Comparison of ENCODE assay signal across 22 cellular contexts in the genomic region with DNA sequence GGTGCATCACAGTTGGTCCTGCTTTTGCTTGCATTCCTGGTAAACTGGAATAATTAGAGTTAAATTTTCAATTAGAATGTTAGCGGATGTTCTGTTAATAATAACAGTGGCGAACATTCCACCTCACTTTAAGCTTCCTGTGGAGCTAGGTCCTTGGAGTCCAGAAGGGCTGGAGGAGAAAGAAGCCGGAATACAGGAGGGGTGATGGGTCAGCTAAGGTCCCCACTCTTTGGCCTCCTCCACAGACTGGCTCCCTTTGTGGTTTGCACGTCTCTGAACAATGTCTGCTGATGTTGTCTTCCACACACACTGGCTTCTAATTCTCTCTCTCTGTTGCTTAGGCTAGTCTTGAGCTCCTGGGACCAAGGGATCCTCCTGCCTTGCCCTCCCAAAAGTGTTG.
"Had no signal": no experiment of that assay in that cellular context is flagged by ENCODE, and none has a peak within 500 bp of the region (broad histone marks: within the 10 kb centered on the region; RNA-seq: fewer than 3 reads in every experiment).

No MANE protein-coding gene starts in this region.

- DNase-seq: activated CD4-positive, alpha-beta T cell treated with anti-CD3 and anti-CD28 coated beads, Interleukin-2, amount 10 ng/mL, durations not matched to agents 7 days and 5 days; activated CD4-positive, CD25-positive, alpha-beta regulatory T cell treated with anti-CD3 and anti-CD28 coated beads, Interleukin-2, amount 50 U/mL, for 72 hours; activated CD8-positive, alpha-beta memory T cell treated with anti-CD3 and anti-CD28 coated beads, Interleukin-2, amount 10 ng/mL, durations not matched to agents 7 days and 5 days; activated CD8-positive, alpha-beta T cell treated with anti-CD3 and anti-CD28 coated beads for 36 hours; activated gamma-delta T cell treated with Interleukin-2 at 50 U/mL for 16 hours; activated T-cell treated with anti-CD3 and anti-CD28 coated beads for 4 hours; aorta; effector memory CD4-positive, alpha-beta T cell; lower lobe of right lung; naive thymus-derived CD4-positive, alpha-beta T cell; stimulated activated CD4-positive, alpha-beta T cell treated with anti-CD3 and anti-CD28 coated beads, Interleukin-1b, Interleukin-23, amount 100 ng/mL, for 48 hours; stimulated activated naive CD8-positive, alpha-beta T cell treated with anti-CD3 and anti-CD28 coated beads, Interleukin-15, amount 100 ng/mL, for 72 hours; WERI-Rb-1 had no signal

- H3K36me3 Mint-ChIP-seq: activated CD8-positive, alpha-beta memory T cell treated with anti-CD3 and anti-CD28 coated beads, Interleukin-2, amount 10 ng/mL, durations not matched to agents 7 days and 5 days; activated naive CD4-positive, alpha-beta T cell treated with anti-CD3 and anti-CD28 coated beads, Interleukin-2, amount 50 U/mL, for 72 hours; stimulated activated effector memory CD8-positive, alpha-beta T cell treated with anti-CD3 and anti-CD28 coated beads, Interleukin-12 subunit alpha, Interleukin-12 subunit beta, amount 100 ng/mL, for 72 hours had no signal

- H3K27ac Mint-ChIP-seq: activated CD4-positive, alpha-beta T cell treated with anti-CD3 and anti-CD28 coated beads, Interleukin-2, amount 10 ng/mL, durations not matched to agents 7 days and 5 days; activated CD8-positive, alpha-beta memory T cell treated with anti-CD3 and anti-CD28 coated beads, Interleukin-2, amount 10 ng/mL, durations not matched to agents 7 days and 5 days; activated CD8-positive, alpha-beta T cell treated with anti-CD3 and anti-CD28 coated beads for 36 hours; activated naive CD4-positive, alpha-beta T cell treated with anti-CD3 and anti-CD28 coated beads, Interleukin-2, amount 50 U/mL, for 72 hours; activated T-helper 1 cell treated with anti-CD3 and anti-CD28 coated beads, Interleukin-12 subunit alpha, Interleukin-12 subunit beta, Interleukin-2, Interleukin-4 antibody, amounts not matched to agents 30 ng/mL and 10 ng/mL and 1 ng/mL, durations not matched to agents 14 hours and 24 hours and 36 hours; stimulated activated effector memory CD8-positive, alpha-beta T cell treated with anti-CD3 and anti-CD28 coated beads, Interleukin-12 subunit alpha, Interleukin-12 subunit beta, amount 100 ng/mL, for 72 hours; T-helper 2 cell treated with Interferon-gamma antibody and Interleukin-4, amounts not matched to agents 5 μg/mL and 100 μg/mL, for 36 hours had no signal

- ATAC-seq: activated CD8-positive, alpha-beta memory T cell treated with anti-CD3 and anti-CD28 coated beads, Interleukin-2, amount 10 ng/mL, durations not matched to agents 7 days and 5 days; activated CD8-positive, alpha-beta T cell treated with anti-CD3 and anti-CD28 coated beads for 36 hours; activated naive CD4-positive, alpha-beta T cell treated with anti-CD3 and anti-CD28 coated beads, Interleukin-2, amount 50 U/mL, for 72 hours; lower lobe of right lung; naive thymus-derived CD4-positive, alpha-beta T cell; stimulated activated effector memory CD8-positive, alpha-beta T cell treated with anti-CD3 and anti-CD28 coated beads, Interleukin-12 subunit alpha, Interleukin-12 subunit beta, amount 100 ng/mL, for 72 hours; stimulated activated naive CD8-positive, alpha-beta T cell treated with anti-CD3 and anti-CD28 coated beads, Interleukin-15, amount 100 ng/mL, for 72 hours had no signal

- H3K9me3 Mint-ChIP-seq: activated CD4-positive, alpha-beta T cell treated with anti-CD3 and anti-CD28 coated beads, Interleukin-2, amount 10 ng/mL, durations not matched to agents 7 days and 5 days; activated CD8-positive, alpha-beta T cell treated with anti-CD3 and anti-CD28 coated beads for 36 hours; activated naive CD4-positive, alpha-beta T cell treated with anti-CD3 and anti-CD28 coated beads, Interleukin-2, amount 50 U/mL, for 72 hours; activated T-helper 1 cell treated with anti-CD3 and anti-CD28 coated beads, Interleukin-12 subunit alpha, Interleukin-12 subunit beta, Interleukin-2, Interleukin-4 antibody, amounts not matched to agents 30 ng/mL and 10 ng/mL and 1 ng/mL, durations not matched to agents 14 hours and 24 hours and 36 hours; central memory CD8-positive, alpha-beta T cell; naive thymus-derived CD4-positive, alpha-beta T cell; stimulated activated effector memory CD8-positive, alpha-beta T cell treated with anti-CD3 and anti-CD28 coated beads, Interleukin-12 subunit alpha, Interleukin-12 subunit beta, amount 100 ng/mL, for 72 hours; stimulated activated naive CD8-positive, alpha-beta T cell treated with anti-CD3 and anti-CD28 coated beads, Interleukin-15, amount 100 ng/mL, for 72 hours; T-helper 2 cell treated with Interferon-gamma antibody and Interleukin-4, amounts not matched to agents 5 μg/mL and 100 μg/mL, for 36 hours had no signal

- H3K4me3 Mint-ChIP-seq: activated CD4-positive, alpha-beta T cell treated with anti-CD3 and anti-CD28 coated beads, Interleukin-2, amount 10 ng/mL, durations not matched to agents 7 days and 5 days; activated CD8-positive, alpha-beta memory T cell treated with anti-CD3 and anti-CD28 coated beads, Interleukin-2, amount 10 ng/mL, durations not matched to agents 7 days and 5 days; activated CD8-positive, alpha-beta T cell treated with anti-CD3 and anti-CD28 coated beads for 36 hours; activated T-helper 1 cell treated with anti-CD3 and anti-CD28 coated beads, Interleukin-12 subunit alpha, Interleukin-12 subunit beta, Interleukin-2, Interleukin-4 antibody, amounts not matched to agents 30 ng/mL and 10 ng/mL and 1 ng/mL, durations not matched to agents 14 hours and 24 hours and 36 hours; central memory CD8-positive, alpha-beta T cell; naive thymus-derived CD4-positive, alpha-beta T cell; stimulated activated effector memory CD8-positive, alpha-beta T cell treated with anti-CD3 and anti-CD28 coated beads, Interleukin-12 subunit alpha, Interleukin-12 subunit beta, amount 100 ng/mL, for 72 hours; stimulated activated naive CD8-positive, alpha-beta T cell treated with anti-CD3 and anti-CD28 coated beads, Interleukin-15, amount 100 ng/mL, for 72 hours; T-helper 2 cell treated with Interferon-gamma antibody and Interleukin-4, amounts not matched to agents 5 μg/mL and 100 μg/mL, for 36 hours had no signal

- FAIRE-seq: colon, frontal cortex, islet of Langerhans, TTC549 had no signal
